In the genomic region with DNA sequence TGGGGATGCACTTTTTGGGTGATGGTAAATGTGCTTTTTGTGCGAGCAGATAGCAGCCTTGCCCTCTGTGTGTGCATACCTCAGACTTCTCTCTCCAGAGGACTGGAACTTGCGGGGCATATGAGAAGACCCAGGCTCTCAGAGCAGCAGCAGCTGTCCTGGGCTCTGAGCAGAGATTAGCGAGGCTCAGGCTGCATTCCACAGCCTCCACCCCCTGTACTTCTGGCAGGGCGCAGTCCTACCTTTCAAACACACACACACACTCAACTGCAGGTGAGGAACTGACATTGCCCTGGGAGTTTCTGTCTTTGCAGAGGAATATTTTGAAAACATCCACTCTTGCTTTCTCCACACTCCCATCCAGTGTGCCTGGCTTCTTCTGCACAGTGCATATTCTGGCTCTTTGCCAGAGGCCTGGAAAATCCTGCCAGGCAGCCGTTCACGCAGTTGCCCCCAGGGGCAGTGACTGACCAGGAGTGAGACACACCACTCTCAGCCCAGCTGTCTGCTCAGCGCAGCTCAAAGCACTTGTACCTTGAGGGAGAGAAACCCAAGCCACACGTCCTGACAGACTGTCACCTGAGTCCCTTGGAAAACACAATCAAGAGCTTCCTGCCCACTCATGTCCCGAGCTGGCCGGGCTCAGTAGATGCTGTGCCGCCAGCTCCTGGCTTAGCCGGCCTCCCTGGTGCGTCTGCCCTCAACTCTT, we compare ENCODE assay signal across 9 cellular contexts.
DNase-seq lines count a peak whose midpoint lies in the region; ATAC-seq, FAIRE-seq and TF ChIP-seq lines count a peak whose summit lies in the region.
"Had no signal": no experiment of that assay in that cellular context is flagged by ENCODE, and none has a peak within 500 bp of the region (broad histone marks: within the 10 kb centered on the region; RNA-seq: fewer than 3 reads in every experiment).

No MANE protein-coding gene starts in this region.

- peak; percentile 24 for DNase-seq in GM23338 (ENCODE audit: low spot score)
- DNase-seq in NCI-H510A (lab: John Stamatoyannopoulos, UW): peak; percentile 83
- DNase-seq in H1 (ENCODE audit: low read depth in 1 of 2, low spot score in 2 of 2): no peak
- DNase-seq in trophoblast cell: peak; percentile 66 to 86
- no peak for DNase-seq in Karpas-422
- no peak for DNase-seq in mesenteric fat pad (ENCODE audit: low spot score)
- DNase-seq in psoas muscle: no peak
- DNase-seq: activated naive CD8-positive, alpha-beta T cell treated with anti-CD3 and anti-CD28 coated beads for 36 hours had no signal

- no peak overlapping the region for H3K4ac ChIP-seq in H1 (replicated peaks; ENCODE audit: insufficient read length, low read depth, low read length)
- H3K4ac ChIP-seq in trophoblast cell (ENCODE audit: low read depth, low read length): no peak overlapping the region

- no peak overlapping the region for H3K4me2 ChIP-seq in GM23338
- no peak overlapping the region for H3K4me2 ChIP-seq in H1 (ENCODE audit: insufficient read depth in 1 of 2, low read depth in 2 of 2, low read length in 2 of 2)
- H3K4me2 ChIP-seq in trophoblast cell (ENCODE audit: low read length): no peak overlapping the region
- no peak overlapping the region for H3K4me2 ChIP-seq in Karpas-422 (ENCODE audit: low read depth, low read length, poor library complexity, severe bottlenecking)

- 0 out of 2 replicates have a peak overlapping the region, but pooled peaks have one; percentile 53 for H2AK5ac ChIP-seq in H1 (ENCODE audit: low read depth, low read length)
- no peak overlapping the region for H2AK5ac ChIP-seq in trophoblast cell (ENCODE audit: low read length)

- no peaks in the 10 kb centered on the region for H3K36me3 ChIP-seq in GM23338 (ENCODE audit: insufficient read depth)
- no peaks in the 10 kb centered on the region for H3K36me3 ChIP-seq in H1 (ENCODE audit: control insufficient read depth in 2 of 4, insufficient read depth in 4 of 4, low read length in 3 of 4)
- H3K36me3 ChIP-seq in trophoblast cell (ENCODE audit: control insufficient read depth in 1 of 2, insufficient read depth in 2 of 2, low read length in 2 of 2): no peaks in the 10 kb centered on the region
- H3K36me3 ChIP-seq in Karpas-422 (ENCODE audit: insufficient read depth, low read length): no peaks in the 10 kb centered on the region
- H3K36me3 ChIP-seq in psoas muscle (ENCODE audit: insufficient read depth in 1 of 2, low read depth in 1 of 2): no peaks in the 10 kb centered on the region

- intact Hi-C loops in psoas muscle (cut with DNase I): no loop called here

- WGBS in H1 (ENCODE audit: extremely low coverage in 1 of 2, insufficient coverage in 1 of 2, insufficient read length in 1 of 2, insufficient replicate concordance in 2 of 2, low coverage in 1 of 2, low lambda C conversion rate in 2 of 2, missing lambda C conversion rate in 1 of 2), 2 experiments: 87% methylated on average over 13 of the region's 13 CpGs; no CpG with 5 or more reads in 1 of the 2 experiments
- WGBS in trophoblast cell (ENCODE audit: extremely low coverage, insufficient coverage, insufficient read length): no CpG with 5 or more reads among the region's 13 CpGs
- 19 to 20% (median 19%) methylated on average over 13 of the region's 13 CpGs for whole genome bisulfite sequencing in psoas muscle, 3 donors

- no peak overlapping the region for H2BK20ac ChIP-seq in H1 (ENCODE audit: low read length)

- H3K4me3 Mint-ChIP-seq in GM23338: no peak overlapping the region
- H3K4me3 Mint-ChIP-seq: activated naive CD8-positive, alpha-beta T cell treated with anti-CD3 and anti-CD28 coated beads for 36 hours had no signal

- no peaks in the 10 kb centered on the region for H3K4me1 ChIP-seq in GM23338 (ENCODE audit: insufficient read depth)
- no peaks in the 10 kb centered on the region; a peak in 1 of 7 replicates for H3K4me1 ChIP-seq in H1 (replicated peaks in 1 of 4; ENCODE audit: control insufficient read depth in 3 of 4, insufficient read depth in 4 of 4, low read length in 3 of 4)
- peaks cover 7 to 11% of the 10 kb centered on the region in 2 experiments for H3K4me1 ChIP-seq in trophoblast cell (ENCODE audit: control insufficient read depth in 1 of 2, insufficient read depth in 2 of 2, low read length in 2 of 2)
- no peaks in the 10 kb centered on the region for H3K4me1 ChIP-seq in Karpas-422 (ENCODE audit: low read length)
- H3K4me1 ChIP-seq in psoas muscle: no peaks in the 10 kb centered on the region

- FAIRE-seq in H1 (lab: Jason Lieb, UNC): no peak

- POLR2A ChIA-PET in H1 (lab: Charles Lee; ENCODE audit: partially characterized antibody): no interaction called here

- ATAC-seq in GM23338 (peak; percentile 80), GM21381 (IDR thresholded peaks at IDR 0.05; ENCODE audit: unreplicated experiment) (no peak), psoas muscle (no peak)

- H3K27ac ChIP-seq in GM23338 (ENCODE audit: low read depth) (no peak overlapping the region), H1 (ENCODE audit: low read depth, low read length) (no peak overlapping the region), trophoblast cell (ENCODE audit: low read depth, low read length) (no peak overlapping the region), Karpas-422 (ENCODE audit: low read length) (no peak overlapping the region), psoas muscle (no peak overlapping the region)

- H2BK120ac ChIP-seq in H1 (replicated peaks; ENCODE audit: low read depth, low read length): no peak overlapping the region
- no peak overlapping the region for H2BK120ac ChIP-seq in trophoblast cell (ENCODE audit: insufficient read depth, low read length, poor library complexity)

- peaks cover 6% of the 10 kb centered on the region for H3K27me3 Mint-ChIP-seq in GM23338 (ENCODE audit: insufficient read depth, low read depth, poor library complexity)

- no peaks in the 10 kb centered on the region for H3K9me3 Mint-ChIP-seq in GM23338
- H3K9me3 Mint-ChIP-seq: activated naive CD8-positive, alpha-beta T cell treated with anti-CD3 and anti-CD28 coated beads for 36 hours had no signal

- H2AFZ ChIP-seq in GM23338 (peak overlapping the region; percentile 74; the same call in 1 of the 2 replicates), H1 (ENCODE audit: low read length) (no peak overlapping the region), trophoblast cell (ENCODE audit: insufficient read depth, low read length, poor library complexity) (no peak overlapping the region), Karpas-422 (ENCODE audit: low read length) (no peak overlapping the region)

- H3K14ac ChIP-seq in H1 (ENCODE audit: insufficient read length): no peak overlapping the region
- H3K14ac ChIP-seq in trophoblast cell (ENCODE audit: low read length): no peak overlapping the region

- H2BK5ac ChIP-seq in H1 (ENCODE audit: low read depth, low read length) (no peak overlapping the region), trophoblast cell (ENCODE audit: low read depth, low read length, poor library complexity) (no peak overlapping the region)

- TF ChIP-seq POLR2A in H1 (IDR thresholded peaks at IDR 0.05; ENCODE audit: control extremely low read depth in 1 of 2, low read depth in 2 of 2, low read length in 2 of 2): no peak

- H3K36me3 Mint-ChIP-seq in GM23338 (ENCODE audit: low read depth): no peaks in the 10 kb centered on the region
- H3K36me3 Mint-ChIP-seq: activated naive CD8-positive, alpha-beta T cell treated with anti-CD3 and anti-CD28 coated beads for 36 hours had no signal

- H4K8ac ChIP-seq in H1 (ENCODE audit: extremely low read depth, insufficient read depth, low read length) (peak overlapping the region; percentile 31; the same call in 1 of the 2 replicates), trophoblast cell (ENCODE audit: low read depth, low read length) (no peak overlapping the region)

- H3K9me3 ChIP-seq in H1 (ENCODE audit: insufficient read depth in 2 of 2, low read depth in 1 of 2, low read length in 1 of 2) (no peaks in the 10 kb centered on the region), trophoblast cell (ENCODE audit: insufficient read depth, low read depth, low read length) (no peaks in the 10 kb centered on the region), Karpas-422 (ENCODE audit: low read length) (no peaks in the 10 kb centered on the region), psoas muscle (no peaks in the 10 kb centered on the region)

- TF ChIP-seq CTCF in GM23338 (conservative IDR thresholded peaks at IDR 0.05; ENCODE audit: low read depth in 2 of 2) (peak in 1 of 2 experiments; percentile 16; a peak in 2 of 4 replicates), H1 (IDR thresholded peaks at IDR 0.05; ENCODE audit: control extremely low read depth in 1 of 3, insufficient read depth in 1 of 3, low read depth in 1 of 3, low read length in 3 of 3) (peak; percentile 13 to 45 (median 44); a peak in 2 of 4 replicates), psoas muscle (IDR thresholded peaks at IDR 0.05) (no peak)

- H4K5ac ChIP-seq in H1 (ENCODE audit: insufficient read length, low read depth, low read length): no peak overlapping the region

- peak; percentile 45 to 57; a peak in 3 of 4 replicates for TF ChIP-seq RAD21 in H1 (IDR thresholded peaks at IDR 0.05 in 1 of 2, conservative IDR thresholded peaks at IDR 0.05 in 1 of 2; ENCODE audit: low read depth in 2 of 2, low read length in 2 of 2)

- no peak overlapping the region for H3K27ac Mint-ChIP-seq in GM23338
- H3K27ac Mint-ChIP-seq: activated naive CD8-positive, alpha-beta T cell treated with anti-CD3 and anti-CD28 coated beads for 36 hours had no signal

- H4K91ac ChIP-seq in H1 (replicated peaks; ENCODE audit: insufficient read length, low read length): no peak overlapping the region
- H4K91ac ChIP-seq in trophoblast cell (ENCODE audit: low read depth, low read length): no peak overlapping the region

- H3K23ac ChIP-seq in H1 (ENCODE audit: insufficient read length) (no peak overlapping the region), trophoblast cell (ENCODE audit: low read length) (no peak overlapping the region)

- H2BK15ac ChIP-seq in H1 (ENCODE audit: low read length): no peak overlapping the region

- H3K27me3 ChIP-seq in GM23338 (ENCODE audit: insufficient read depth) (no peaks in the 10 kb centered on the region), H1 (replicated peaks in 1 of 4; ENCODE audit: control insufficient read depth in 3 of 4, extremely low read depth in 1 of 4, insufficient read depth in 3 of 4, low read length in 3 of 4) (no peaks in the 10 kb centered on the region), trophoblast cell (ENCODE audit: insufficient read depth, low read length) (no peaks in the 10 kb centered on the region), Karpas-422 (ENCODE audit: low read length) (no peaks in the 10 kb centered on the region), psoas muscle (ENCODE audit: insufficient read depth in 3 of 3, low read length in 2 of 3) (no peaks in the 10 kb centered on the region)

- no peak overlapping the region for H2BK12ac ChIP-seq in H1 (ENCODE audit: low read depth, low read length)
- no peak overlapping the region for H2BK12ac ChIP-seq in trophoblast cell (ENCODE audit: low read length)

- H4K20me1 ChIP-seq in GM23338 (replicated peaks; ENCODE audit: insufficient read depth) (no peaks in the 10 kb centered on the region; the same call in 1 of the 2 replicates), H1 (replicated peaks in 1 of 2; ENCODE audit: control insufficient read depth in 1 of 2, insufficient read depth in 2 of 2, low read length in 2 of 2) (no peaks in the 10 kb centered on the region), Karpas-422 (ENCODE audit: insufficient read depth, low read depth, low read length) (no peaks in the 10 kb centered on the region)

- H3K23me2 ChIP-seq in H1 (ENCODE audit: low read depth, low read length): no peaks in the 10 kb centered on the region; the same call in 1 of the 2 replicates

- H3K79me2 ChIP-seq in GM23338 (replicated peaks; ENCODE audit: insufficient read depth): no peaks in the 10 kb centered on the region
- no peaks in the 10 kb centered on the region for H3K79me2 ChIP-seq in H1 (ENCODE audit: control insufficient read depth in 1 of 2, insufficient read depth in 2 of 2, low read length in 2 of 2)
- no peaks in the 10 kb centered on the region for H3K79me2 ChIP-seq in trophoblast cell (ENCODE audit: control insufficient read depth, insufficient read depth, low read length, poor library complexity)
- H3K79me2 ChIP-seq in Karpas-422 (ENCODE audit: low read length): no peaks in the 10 kb centered on the region

- H3K79me1 ChIP-seq in H1 (ENCODE audit: low read depth, low read length) (no peaks in the 10 kb centered on the region), trophoblast cell (ENCODE audit: low read length) (no peaks in the 10 kb centered on the region)

- no peaks in the 10 kb centered on the region for H3F3A ChIP-seq in GM23338 (replicated peaks; ENCODE audit: low read depth)

- H3K18ac ChIP-seq in H1 (ENCODE audit: extremely low read depth, low read length) (no peak overlapping the region), trophoblast cell (ENCODE audit: low read length) (no peak overlapping the region)

- H3K9me2 ChIP-seq in GM23338 (ENCODE audit: insufficient read depth): peaks cover 8% of the 10 kb centered on the region
- no peaks in the 10 kb centered on the region for H3K9me2 ChIP-seq in Karpas-422 (replicated peaks; ENCODE audit: insufficient read depth, low read length)

- CTCF ChIA-PET in H1 (lab: Charles Lee; ENCODE audit: partially characterized antibody): interaction anchor here (1.0 to 1.4 kb wide), 4 partner anchors 18 to 259 kb away, joined by 3 to 4 read pairs (median 3); no protein-coding TSS in a partner anchor

- TF ChIP-seq EP300 in H1 (IDR thresholded peaks at IDR 0.05; ENCODE audit: borderline replicate concordance in 1 of 2, low read depth in 2 of 2, low read length in 2 of 2): no peak

- no peak overlapping the region for H3K4me3 ChIP-seq in GM23338
- H3K4me3 ChIP-seq in H1 (ENCODE audit: extremely low read depth in 1 of 4, insufficient read depth in 2 of 4, low read depth in 3 of 4, low read length in 4 of 4): no peak overlapping the region
- H3K4me3 ChIP-seq in trophoblast cell (ENCODE audit: low read depth, low read length): no peak overlapping the region
- H3K4me3 ChIP-seq in Karpas-422 (ENCODE audit: low read length): no peak overlapping the region
- H3K4me3 ChIP-seq in psoas muscle: no peak overlapping the region

- H4K12ac ChIP-seq in trophoblast cell (ENCODE audit: low read depth, low read length): no peak overlapping the region

- no peak overlapping the region for H3K9ac ChIP-seq in H1 (replicated peaks in 1 of 4; ENCODE audit: extremely low read depth in 1 of 4, low read depth in 3 of 4, low read length in 3 of 4)
- H3K9ac ChIP-seq in trophoblast cell (ENCODE audit: low read length): no peak overlapping the region
- no peak overlapping the region for H3K9ac ChIP-seq in Karpas-422 (ENCODE audit: low read length)

- H3K56ac ChIP-seq in H1 (replicated peaks; ENCODE audit: insufficient read length, low read depth, low read length): peak overlapping the region; percentile 4

- H3K4me1 Mint-ChIP-seq in GM23338: peaks cover 3% of the 10 kb centered on the region; the same call in 2 of the 3 replicates
- H3K4me1 Mint-ChIP-seq: activated naive CD8-positive, alpha-beta T cell treated with anti-CD3 and anti-CD28 coated beads for 36 hours had no signal

Comparison
In these comparisons a context has a peak if more than half of its experiments do, and no peak if none do; other contexts are left out.
1. DNase-seq: peak in GM23338 (single experiment), NCI-H510A (single experiment) and trophoblast cell (2 of 2); none in H1 (0 of 2), Karpas-422 (single experiment), mesenteric fat pad (single experiment) and psoas muscle (0 of 2).